In genomic region chr1:58572691-58573090, GRCh38 we compare ENCODE assay signal across 21 cellular contexts. TPM values are rescaled to one million over a fixed set of nuclear protein-coding genes. Genes with fewer than 3 reads are reported as not detected.
A peak's percentile ranks its signal among the peaks of the same experiment; 100 is the strongest.
DNase-seq lines count a peak whose midpoint lies in the region; ATAC-seq and TF ChIP-seq lines count a peak whose summit lies in the region.
"Had no signal": no experiment of that assay in that cellular context is flagged by ENCODE, and none has a peak within 500 bp of the region (broad histone marks: within the 10 kb centered on the region; RNA-seq: fewer than 3 reads in every experiment).

No MANE protein-coding gene starts in this region.

- POLR2A ChIA-PET in HCT116 (lab: Charles Lee) = no interaction called here
- POLR2A ChIA-PET in RWPE1 (lab: Yijun Ruan, JAX; ENCODE audit: low non-redundant PET) = interaction anchor here (0.8 to 1.0 kb wide), 3 partner anchors 11 to 33 kb away, joined by 3 read pairs; partner anchors contain the start of gene OMA1

- intact Hi-C loops in HCT116 (cut with micrococcal nuclease) (no loop called here), dorsolateral prefrontal cortex (cut with DNase I) (loop anchor here in 1 of 2 donors (5.0 kb wide), 1 partner anchor 80 kb away; no protein-coding TSS in a partner anchor), tibial artery (cut with DNase I; ENCODE audit: low total_unique reads) (no loop called here)

- no peak for TF ChIP-seq POLR2A in HCT116 (IDR thresholded peaks at IDR 0.05; ENCODE audit: borderline replicate concordance, extremely low read depth, insufficient read depth, insufficient read length)

- CTCF ChIA-PET in HCT116 (lab: Charles Lee) (no interaction called here), RWPE1 (lab: Yijun Ruan, JAX) (interaction anchor here (0.6 to 2.0 kb wide), 3 partner anchors 9 to 80 kb away, joined by 3 to 9 read pairs (median 7); partner anchors contain the start of gene OMA1)

- BruUV-seq in HCT116 (replicated peaks; lab: Mats Ljungman, UMichigan) = no TSS peak

- no peaks in the 10 kb centered on the region for H3F3A ChIP-seq in smooth muscle cell (ENCODE audit: low read depth)

- H3K4me1 ChIP-seq in HCT116 (ENCODE audit: control insufficient read depth in 1 of 2, insufficient read depth in 2 of 2, low read length in 2 of 2) (peaks cover 11 to 58% of the 10 kb centered on the region in 2 experiments), smooth muscle cell (ENCODE audit: low read depth) (no peaks in the 10 kb centered on the region), tibial artery (peaks cover 0 to 20% (median 14%) of the 10 kb centered on the region in 4 donors)

- no peaks in the 10 kb centered on the region for H3K79me2 ChIP-seq in HCT116 (ENCODE audit: insufficient read depth, low read length)
- H3K79me2 ChIP-seq in smooth muscle cell (ENCODE audit: low read depth) = no peaks in the 10 kb centered on the region

- ATAC-seq in HCT116 = no peak
- no peak for ATAC-seq in HG03097 (IDR thresholded peaks at IDR 0.05; ENCODE audit: low FRiP score, unreplicated experiment)
- no peak for ATAC-seq in GM21717 (IDR thresholded peaks at IDR 0.05; ENCODE audit: unreplicated experiment)
- ATAC-seq: mucosa of descending colon, Right ventricle myocardium inferior had no signal

- no peak for TF ChIP-seq CTCF in HCT116 (IDR thresholded peaks at IDR 0.05 in 2 of 3, conservative IDR thresholded peaks at IDR 0.05 in 1 of 3; ENCODE audit: borderline replicate concordance in 1 of 3, insufficient read depth in 1 of 3, low read depth in 2 of 3, low read length in 2 of 3)
- TF ChIP-seq CTCF in RWPE1 (conservative IDR thresholded peaks at IDR 0.05; ENCODE audit: low read depth) = no peak
- no peak for TF ChIP-seq CTCF in smooth muscle cell (IDR thresholded peaks at IDR 0.05; ENCODE audit: borderline replicate concordance, insufficient read depth, poor library complexity, severe bottlenecking)
- no peak for TF ChIP-seq CTCF in dorsolateral prefrontal cortex (IDR thresholded peaks at IDR 0.05 in 54 of 56, conservative IDR thresholded peaks at IDR 0.05 in 2 of 56; ENCODE audit: low read depth in 1 of 56, partially characterized antibody in 56 of 56)
- no peak for TF ChIP-seq CTCF in tibial artery (IDR thresholded peaks at IDR 0.05)

- H3K9ac ChIP-seq in HCT116 (ENCODE audit: low read length) = peak overlapping the region; percentile 26; the same call in 1 of the 2 replicates
- no peak overlapping the region for H3K9ac ChIP-seq in smooth muscle cell (ENCODE audit: low read depth)

- H3K4me2 ChIP-seq in HCT116 (ENCODE audit: low read length) (peak overlapping the region; percentile 49), smooth muscle cell (no peak overlapping the region)

- no peaks in the 10 kb centered on the region for H3K27me3 ChIP-seq in HCT116 (ENCODE audit: insufficient read depth, low read length)
- peaks cover 14% of the 10 kb centered on the region for H3K27me3 ChIP-seq in smooth muscle cell (ENCODE audit: low read depth)
- peaks cover 0 to 60% (median 32%) of the 10 kb centered on the region in 45 donors for H3K27me3 ChIP-seq in dorsolateral prefrontal cortex
- no peaks in the 10 kb centered on the region for H3K27me3 ChIP-seq in tibial artery
- H3K27me3 ChIP-seq: testis had no signal

- H4K20me1 ChIP-seq in HCT116 (ENCODE audit: insufficient read depth) = no peaks in the 10 kb centered on the region
- no peaks in the 10 kb centered on the region for H4K20me1 ChIP-seq in smooth muscle cell (ENCODE audit: low read depth)

- no peak overlapping the region for H3K4me3 ChIP-seq in HCT116 (replicated peaks in 1 of 2; ENCODE audit: low read depth in 1 of 2, low read length in 2 of 2)
- H3K4me3 ChIP-seq in smooth muscle cell = no peak overlapping the region
- H3K4me3 ChIP-seq in dorsolateral prefrontal cortex = no peak overlapping the region
- H3K4me3 ChIP-seq in tibial artery = no peak overlapping the region
- H3K4me3 ChIP-seq: coronary artery, mucosa of descending colon, sigmoid colon, testis had no signal

- no peak for DNase-seq in HCT116 (ENCODE audit: low read depth, low spot score)
- peak; percentile 83 for DNase-seq in RWPE1 (ENCODE audit: low spot score)
- DNase-seq in iPS-NIHi7 (ENCODE audit: extremely low spot score) = peak; percentile 36
- DNase-seq in smooth muscle cell (lab: John Stamatoyannopoulos, UW; ENCODE audit: unreplicated experiment) = no peak
- DNase-seq in dorsolateral prefrontal cortex = no peak
- no peak for DNase-seq in tibial artery
- DNase-seq: activated CD4-positive, CD25-positive, alpha-beta regulatory T cell treated with anti-CD3 and anti-CD28 coated beads, Interleukin-2, amount 50 U/mL, for 72 hours; activated naive CD4-positive, alpha-beta T cell; aorta; erythroblast; mucosa of descending colon; NCI-H1048; sigmoid colon; stimulated activated CD4-positive, alpha-beta T cell treated with anti-CD3 and anti-CD28 coated beads, Interleukin-4, amount 100 ng/mL, for 1 hour; stimulated activated CD8-positive, alpha-beta memory T cell treated with anti-CD3 and anti-CD28 coated beads, Interleukin-4, amount 100 ng/mL, for 48 hours; testis had no signal

- H3K27ac ChIP-seq in HCT116 (ENCODE audit: low read depth, low read length) (no peak overlapping the region), RWPE1 (peak overlapping the region; percentile 71), smooth muscle cell (ENCODE audit: low read depth) (peak overlapping the region; percentile 7), dorsolateral prefrontal cortex (no peak overlapping the region), tibial artery (no peak overlapping the region)
- H3K27ac ChIP-seq: coronary artery, sigmoid colon, testis had no signal

- no peaks in the 10 kb centered on the region for H3K9me3 ChIP-seq in HCT116 (ENCODE audit: control insufficient read depth in 1 of 2, insufficient read depth in 1 of 2, low read depth in 1 of 2, low read length in 2 of 2)
- no peaks in the 10 kb centered on the region for H3K9me3 ChIP-seq in smooth muscle cell (replicated peaks; ENCODE audit: low read depth)
- H3K9me3 ChIP-seq in tibial artery = no peaks in the 10 kb centered on the region
- H3K9me3 ChIP-seq: mucosa of descending colon, sigmoid colon, testis had no signal

- H3K36me3 ChIP-seq in HCT116 (ENCODE audit: control insufficient read depth in 1 of 2, insufficient read depth in 2 of 2, low read length in 2 of 2) (no peaks in the 10 kb centered on the region), smooth muscle cell (ENCODE audit: low read depth) (no peaks in the 10 kb centered on the region), tibial artery (no peaks in the 10 kb centered on the region)
- H3K36me3 ChIP-seq: sigmoid colon had no signal

- 63% methylated on average over 2 of the region's 2 CpGs for WGBS in smooth muscle cell (ENCODE audit: low lambda C conversion rate)

- H2AFZ ChIP-seq in HCT116 (ENCODE audit: low read depth, low read length, poor library complexity, severe bottlenecking) = peak overlapping the region; percentile 72
- H2AFZ ChIP-seq in smooth muscle cell (ENCODE audit: low read depth) = no peak overlapping the region

- H3K9me2 ChIP-seq in HCT116 (ENCODE audit: insufficient read depth) = no peaks in the 10 kb centered on the region

- TF ChIP-seq RAD21 in HCT116 (IDR thresholded peaks at IDR 0.05; ENCODE audit: low read depth) = no peak

- RAD21 ChIA-PET in HCT116 (lab: Charles Lee; ENCODE audit: low non-redundant PET in 1 of 2, low total read pairs in 2 of 2, uncharacterized antibody in 2 of 2, unreplicated experiment in 2 of 2) = no interaction called here

TF ChIP-seq in HCT116, 20 proteins besides CTCF, POLR2A, EP300 and RAD21 (continues in another document):
- TF ChIP-seq ZFX (IDR thresholded peaks at IDR 0.05) (no peak), EZH2phosphoT487 (IDR thresholded peaks at IDR 0.05; ENCODE audit: borderline replicate concordance) (no peak), ZBTB33 (IDR thresholded peaks at IDR 0.05; ENCODE audit: extremely low read depth, insufficient replicate concordance, low read length) (no peak), JUND (IDR thresholded peaks at IDR 0.05) (no peak), EGR1 (IDR thresholded peaks at IDR 0.05; ENCODE audit: low read depth) (no peak), ZNF274 (IDR thresholded peaks at IDR 0.05; ENCODE audit: low read depth, low read length) (no peak), CBX3 (IDR thresholded peaks at IDR 0.05; ENCODE audit: low read depth) (no peak), CEBPB (IDR thresholded peaks at IDR 0.05; ENCODE audit: low read depth) (no peak), EZH2 (IDR thresholded peaks at IDR 0.05) (no peak), MAX (IDR thresholded peaks at IDR 0.05) (no peak)

RNA-seq across cellular contexts. Expression of gene TACSTD2, which starts 4.4 kb away (rescaled TPM):
- total RNA-seq in HCT116 (2021; ENCODE audit: unreplicated experiment) (12.2 TPM), smooth muscle cell (10.9 and 27.3 TPM in 2 replicates), dorsolateral prefrontal cortex (under 1 TPM in 46 of 120 experiments, not detected in 74; 0.18 to 0.63 (median 0.28) TPM)
- 26.4 and 46.3 TPM in 2 replicates for polyA plus RNA-seq in HCT116 (2012)
- 9.8 and 37.5 TPM in 2 replicates for polyA plus RNA-seq in smooth muscle cell
- total RNA-seq: T-helper 2 cell treated with Interferon-gamma antibody and Interleukin-4, amounts not matched to agents 100 ng/mL and 5 ng/mL, for 36 hours had no signal

RNA-seq across cellular contexts. Expression of gene OMA1, which starts 26.2 kb away (rescaled TPM):
- 21.9 TPM for total RNA-seq in HCT116 (2021; ENCODE audit: unreplicated experiment)
- polyA plus RNA-seq in HCT116 (2012) = 8.7 and 10.4 TPM in 2 replicates
- total RNA-seq in smooth muscle cell = 12.5 and 17.0 TPM in 2 replicates
- polyA plus RNA-seq in smooth muscle cell = 4.4 and 6.3 TPM in 2 replicates
- total RNA-seq in dorsolateral prefrontal cortex = 10 to 100 TPM; 12.0 to 51.9 (median 29.6) TPM

Comparison
In these comparisons a context has a peak if more than half of its experiments do, and no peak if none do; other contexts are left out.
1. DNase-seq: peak in RWPE1 (single experiment) and iPS-NIHi7 (single experiment); none in HCT116 (single experiment), smooth muscle cell (single experiment), dorsolateral prefrontal cortex (0 of 10) and tibial artery (0 of 2).
2. H3K27ac ChIP-seq: peak in RWPE1 (single experiment) and smooth muscle cell (single experiment); none in HCT116 (single experiment), dorsolateral prefrontal cortex (0 of 59) and tibial artery (0 of 2).